ENCODE assay signal across 34 cellular contexts in genomic region chr18:3388323-3388722, GRCh38.
"Had no signal": no experiment of that assay in that cellular context is flagged by ENCODE, and none has a peak within 500 bp of the region (broad histone marks: within the 10 kb centered on the region; RNA-seq: fewer than 3 reads in every experiment).

No MANE protein-coding gene starts in this region.

- H3K36me3 Mint-ChIP-seq: activated CD8-positive, alpha-beta memory T cell treated with anti-CD3 and anti-CD28 coated beads, Interleukin-2, amount 10 ng/mL, durations not matched to agents 7 days and 5 days; activated naive CD4-positive, alpha-beta T cell treated with anti-CD3 and anti-CD28 coated beads, Interleukin-2, amount 10 ng/mL, durations not matched to agents 7 days and 5 days; activated naive CD8-positive, alpha-beta T cell; activated naive CD8-positive, alpha-beta T cell treated with anti-CD3 and anti-CD28 coated beads, Interleukin-2, amount 10 ng/mL, durations not matched to agents 7 days and 5 days; brain had no signal

- H3K4me3 ChIP-seq: ascending aorta, cardiac muscle cell had no signal

- ATAC-seq: activated CD4-positive, alpha-beta T cell treated with anti-CD3 and anti-CD28 coated beads for 36 hours; activated CD4-positive, CD25-positive, alpha-beta regulatory T cell treated with anti-CD3 and anti-CD28 coated beads, Interleukin-2, amount 50 U/mL, for 24 hours; activated CD8-positive, alpha-beta memory T cell treated with anti-CD3 and anti-CD28 coated beads, Interleukin-2, amount 10 ng/mL, durations not matched to agents 7 days and 5 days; activated CD8-positive, alpha-beta T cell treated with anti-CD3 and anti-CD28 coated beads, Interleukin-2, amount 10 ng/mL, durations not matched to agents 7 days and 5 days; activated naive CD8-positive, alpha-beta T cell treated with anti-CD3 and anti-CD28 coated beads, Interleukin-2, amount 50 U/mL, for 24 hours had no signal

- H3K4me1 ChIP-seq: ascending aorta had no signal

- H3K27me3 ChIP-seq: ascending aorta, cardiac muscle cell had no signal

- H3K27me3 Mint-ChIP-seq: activated CD4-positive, alpha-beta T cell treated with anti-CD3 and anti-CD28 coated beads, Interleukin-2, amount 10 ng/mL, durations not matched to agents 7 days and 5 days; activated CD8-positive, alpha-beta memory T cell treated with anti-CD3 and anti-CD28 coated beads, Interleukin-2, amount 10 ng/mL, durations not matched to agents 7 days and 5 days; activated naive CD4-positive, alpha-beta T cell treated with anti-CD3 and anti-CD28 coated beads, Interleukin-2, amount 10 ng/mL, durations not matched to agents 7 days and 5 days; activated naive CD4-positive, alpha-beta T cell treated with anti-CD3 and anti-CD28 coated beads, Interleukin-2, amount 50 U/mL, for 24 hours; activated naive CD8-positive, alpha-beta T cell; activated naive CD8-positive, alpha-beta T cell treated with anti-CD3 and anti-CD28 coated beads, Interleukin-2, amount 10 ng/mL, durations not matched to agents 7 days and 5 days; activated T-cell treated with anti-CD3 and anti-CD28 coated beads, Interleukin-2, amount 50 U/mL, for 24 hours; central memory CD8-positive, alpha-beta T cell had no signal

- H3K27ac Mint-ChIP-seq: activated CD4-positive, alpha-beta memory T cell treated with anti-CD3 and anti-CD28 coated beads, Interleukin-2, amount 10 ng/mL, durations not matched to agents 7 days and 5 days; activated CD4-positive, alpha-beta T cell treated with anti-CD3 and anti-CD28 coated beads for 36 hours; activated CD4-positive, alpha-beta T cell treated with anti-CD3 and anti-CD28 coated beads, Interleukin-2, amount 10 ng/mL, durations not matched to agents 7 days and 5 days; activated CD8-positive, alpha-beta memory T cell treated with anti-CD3 and anti-CD28 coated beads, Interleukin-2, amount 10 ng/mL, durations not matched to agents 7 days and 5 days; activated CD8-positive, alpha-beta T cell treated with anti-CD3 and anti-CD28 coated beads, Interleukin-2, amount 10 ng/mL, durations not matched to agents 7 days and 5 days; activated naive CD4-positive, alpha-beta T cell treated with anti-CD3 and anti-CD28 coated beads, Interleukin-2, amount 10 ng/mL, durations not matched to agents 7 days and 5 days; activated naive CD4-positive, alpha-beta T cell treated with anti-CD3 and anti-CD28 coated beads, Interleukin-2, amount 50 U/mL, for 24 hours; activated naive CD8-positive, alpha-beta T cell; activated naive CD8-positive, alpha-beta T cell treated with anti-CD3 and anti-CD28 coated beads, Interleukin-2, amount 10 ng/mL, durations not matched to agents 7 days and 5 days; activated naive CD8-positive, alpha-beta T cell treated with anti-CD3 and anti-CD28 coated beads, Interleukin-2, amount 50 U/mL, for 24 hours; activated T-cell treated with anti-CD3 and anti-CD28 coated beads, Interleukin-2, amount 50 U/mL, for 24 hours; activated T-helper 2 cell treated with anti-CD3 and anti-CD28 coated beads, Interferon-gamma antibody, Interleukin-2, Interleukin-4, amounts not matched to agents 10 μg/mL and 5 μg/mL and 100 μg/mL, durations not matched to agents 14 hours and 24 hours and 36 hours; brain; T-helper 2 cell treated with Interferon-gamma antibody and Interleukin-4, amounts not matched to agents 5 μg/mL and 100 μg/mL, for 36 hours had no signal

- H3K36me3 ChIP-seq: ascending aorta, cardiac muscle cell had no signal

- H3K4me3 Mint-ChIP-seq: activated CD4-positive, alpha-beta memory T cell treated with anti-CD3 and anti-CD28 coated beads, Interleukin-2, amount 10 ng/mL, durations not matched to agents 7 days and 5 days; activated CD4-positive, alpha-beta T cell treated with anti-CD3 and anti-CD28 coated beads for 36 hours; activated CD4-positive, alpha-beta T cell treated with anti-CD3 and anti-CD28 coated beads, Interleukin-2, amount 10 ng/mL, durations not matched to agents 7 days and 5 days; activated CD8-positive, alpha-beta memory T cell treated with anti-CD3 and anti-CD28 coated beads, Interleukin-2, amount 10 ng/mL, durations not matched to agents 7 days and 5 days; activated CD8-positive, alpha-beta T cell treated with anti-CD3 and anti-CD28 coated beads, Interleukin-2, amount 10 ng/mL, durations not matched to agents 7 days and 5 days; activated naive CD4-positive, alpha-beta T cell treated with anti-CD3 and anti-CD28 coated beads, Interleukin-2, amount 10 ng/mL, durations not matched to agents 7 days and 5 days; activated naive CD4-positive, alpha-beta T cell treated with anti-CD3 and anti-CD28 coated beads, Interleukin-2, amount 50 U/mL, for 24 hours; activated naive CD8-positive, alpha-beta T cell; activated naive CD8-positive, alpha-beta T cell treated with anti-CD3 and anti-CD28 coated beads, Interleukin-2, amount 10 ng/mL, durations not matched to agents 7 days and 5 days; activated naive CD8-positive, alpha-beta T cell treated with anti-CD3 and anti-CD28 coated beads, Interleukin-2, amount 50 U/mL, for 24 hours; activated T-cell treated with anti-CD3 and anti-CD28 coated beads, Interleukin-2, amount 50 U/mL, for 24 hours; brain; central memory CD8-positive, alpha-beta T cell; T-helper 2 cell treated with Interferon-gamma antibody and Interleukin-4, amounts not matched to agents 5 μg/mL and 100 μg/mL, for 36 hours had no signal

- DNase-seq: activated CD4-positive, alpha-beta memory T cell treated with anti-CD3 and anti-CD28 coated beads, Interleukin-2, amount 10 ng/mL, durations not matched to agents 7 days and 5 days; activated CD4-positive, alpha-beta T cell treated with anti-CD3 and anti-CD28 coated beads for 1 hour; activated CD4-positive, alpha-beta T cell treated with anti-CD3 and anti-CD28 coated beads for 36 hours; activated CD4-positive, alpha-beta T cell treated with anti-CD3 and anti-CD28 coated beads for 48 hours; activated CD4-positive, alpha-beta T cell treated with anti-CD3 and anti-CD28 coated beads, Interleukin-2, amount 10 ng/mL, durations not matched to agents 7 days and 5 days; activated CD4-positive, alpha-beta T cell treated with anti-CD3 and anti-CD28 coated beads, Interleukin-2, amount 50 U/mL, for 48 hours; activated CD4-positive, CD25-positive, alpha-beta regulatory T cell; activated CD8-positive, alpha-beta memory T cell treated with anti-CD3 and anti-CD28 coated beads for 24 hours; activated CD8-positive, alpha-beta memory T cell treated with anti-CD3 and anti-CD28 coated beads, Interleukin-2, amount 10 ng/mL, durations not matched to agents 7 days and 5 days; activated CD8-positive, alpha-beta memory T cell treated with anti-CD3 and anti-CD28 coated beads, Interleukin-2, amount 50 U/mL, for 48 hours; activated CD8-positive, alpha-beta T cell treated with anti-CD3 and anti-CD28 coated beads, Interleukin-2, amount 10 ng/mL, durations not matched to agents 7 days and 5 days; activated effector memory CD4-positive, alpha-beta T cell treated with Interleukin-2 at 50 U/mL for 16 hours; activated gamma-delta T cell; activated naive CD4-positive, alpha-beta T cell treated with anti-CD3 and anti-CD28 coated beads, Interleukin-2, amount 10 ng/mL, durations not matched to agents 7 days and 5 days; activated naive CD4-positive, alpha-beta T cell treated with Interleukin-2 at 50 U/mL for 16 hours; activated naive CD8-positive, alpha-beta T cell treated with anti-CD3 and anti-CD28 coated beads, Interleukin-2, amount 10 ng/mL, durations not matched to agents 7 days and 5 days; activated naive CD8-positive, alpha-beta T cell treated with anti-CD3 and anti-CD28 coated beads, Interleukin-2, amount 50 U/mL, for 24 hours; activated T-cell treated with anti-CD3 and anti-CD28 coated beads, Interleukin-2, amount 50 U/mL, for 24 hours; activated T-cell treated with anti-CD3 and anti-CD28 coated beads, Interleukin-2, amount 50 U/mL, for 48 hours; amygdala; anterior cingulate cortex; caudate nucleus; cerebellar nuclear complex; T-helper 9 cell had no signal

- H3K27ac ChIP-seq: ascending aorta, cardiac muscle cell, VCaP had no signal

- H3K4me1 Mint-ChIP-seq: activated CD4-positive, alpha-beta memory T cell treated with anti-CD3 and anti-CD28 coated beads, Interleukin-2, amount 10 ng/mL, durations not matched to agents 7 days and 5 days; activated CD4-positive, alpha-beta T cell treated with anti-CD3 and anti-CD28 coated beads for 36 hours; activated CD4-positive, alpha-beta T cell treated with anti-CD3 and anti-CD28 coated beads, Interleukin-2, amount 10 ng/mL, durations not matched to agents 7 days and 5 days; activated CD8-positive, alpha-beta memory T cell treated with anti-CD3 and anti-CD28 coated beads, Interleukin-2, amount 10 ng/mL, durations not matched to agents 7 days and 5 days; activated naive CD4-positive, alpha-beta T cell treated with anti-CD3 and anti-CD28 coated beads, Interleukin-2, amount 10 ng/mL, durations not matched to agents 7 days and 5 days; activated naive CD4-positive, alpha-beta T cell treated with anti-CD3 and anti-CD28 coated beads, Interleukin-2, amount 50 U/mL, for 24 hours; activated naive CD8-positive, alpha-beta T cell treated with anti-CD3 and anti-CD28 coated beads, Interleukin-2, amount 10 ng/mL, durations not matched to agents 7 days and 5 days; activated naive CD8-positive, alpha-beta T cell treated with anti-CD3 and anti-CD28 coated beads, Interleukin-2, amount 50 U/mL, for 24 hours; central memory CD8-positive, alpha-beta T cell had no signal
